Comparison of ENCODE assay signal across 8 cellular contexts in the genomic region with DNA sequence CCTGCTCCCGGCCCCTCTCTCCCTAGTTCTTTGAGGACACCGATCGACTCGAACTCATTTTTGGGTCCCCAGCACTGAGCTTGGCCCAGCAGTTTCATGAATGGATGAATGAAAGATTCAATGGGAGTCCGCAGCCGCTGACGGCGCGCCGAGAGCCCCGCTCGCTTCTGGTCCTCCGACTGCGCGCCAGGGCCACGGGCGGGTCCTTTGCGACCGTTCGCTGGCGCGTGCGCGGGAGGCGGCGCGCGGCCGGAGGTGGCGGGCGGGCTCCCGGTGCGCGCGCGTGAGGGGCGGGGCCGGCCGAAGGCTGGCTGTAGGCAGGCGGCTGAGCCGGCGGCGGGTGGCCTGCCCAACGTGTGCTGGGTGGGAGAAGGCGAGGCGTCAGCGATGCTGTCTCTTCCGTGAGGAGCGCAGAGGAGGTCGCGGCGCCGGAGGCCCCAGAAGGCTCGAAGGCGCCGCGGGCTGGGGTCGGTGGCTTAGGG. TPM values are rescaled to one million over a fixed set of nuclear protein-coding genes. Genes with fewer than 3 reads are reported as not detected.
DNase-seq lines count a peak whose midpoint lies in the region; ATAC-seq and TF ChIP-seq lines count a peak whose summit lies in the region.

MAST2 (plus strand) TSS at position 314 of the 482 bp plus-strand sequence. CDS start 284 bp downstream, outside the sequence.

- CTCF ChIA-PET in AG04450 (lab: Charles Lee), result interaction anchor here (0.7 kb wide), 1 partner anchor 44 kb away, joined by 8 read pairs; no protein-coding TSS in a partner anchor

- peak within 1 kb of the TSS; percentile 68 for H3K4me3 ChIP-seq in AG04450 (ENCODE audit: low read depth, low read length)

- peak; percentile 49 for DNase-seq in AG04450 (ENCODE audit: low read depth, low spot score)
- DNase-seq in NCI-H2227 (lab: John Stamatoyannopoulos, UW; ENCODE audit: unreplicated experiment), result peak; percentile 96
- peak; percentile 59 to 74 (median 70) for DNase-seq in activated CD4-positive, CD25-positive, alpha-beta regulatory T cell (lab: John Stamatoyannopoulos, UW)
- peak in 58 of 61 donors; percentile 6 to 87 (median 72) for DNase-seq in caudate nucleus (lab: John Stamatoyannopoulos, UW)
- peak; percentile 94 for DNase-seq in islet precursor cell
- DNase-seq in stimulated activated CD4-positive, alpha-beta T cell treated with anti-CD3 and anti-CD28 coated beads, Interleukin-12 subunit alpha, Interleukin-12 subunit beta, amount 100 ng/mL, for 24 hours (ENCODE audit: low read depth in 2 of 2), result peak; percentile 70 to 83

- peak within 1 kb of the TSS; percentile 88 for H3K27ac ChIP-seq in AG04450 (ENCODE audit: low read depth, low read length)
- H3K27ac ChIP-seq in caudate nucleus (ENCODE audit: low read depth, low read length), result peak within 1 kb of the TSS; percentile 46

- peak; percentile 88 for ATAC-seq in GM18909 (IDR thresholded peaks at IDR 0.05; ENCODE audit: poor library complexity, unreplicated experiment)
- peak; percentile 81 for ATAC-seq in HG03139 (IDR thresholded peaks at IDR 0.05; ENCODE audit: unreplicated experiment)

- TF ChIP-seq CTCF in AG04450 (IDR thresholded peaks at IDR 0.05; ENCODE audit: low read depth, low read length), result no peak

- H3K27me3 ChIP-seq in AG04450 (ENCODE audit: control insufficient read depth, insufficient read depth, low read length), result no peaks in the 10 kb centered on the region

- H3K9me3 ChIP-seq in AG04450 (ENCODE audit: control insufficient read depth, insufficient read depth, low read length), result no peaks in the 10 kb centered on the region

- POLR2A ChIA-PET in AG04450 (lab: Yijun Ruan, JAX), result interaction anchor here (1.4 kb wide), 1 partner anchor 117 kb away, joined by 6 read pairs; the partner anchor contains the start of gene GPBP1L1

RNA-seq across cellular contexts. Expression of gene MAST2, which starts in this region (rescaled TPM):
- 24.7 and 25.5 TPM in 2 replicates for polyA plus RNA-seq in AG04450 (2011; rRNA removed)
- polyA minus RNA-seq in AG04450 (2011; rRNA and poly(A)+ RNA removed), result 33.2 and 39.3 TPM in 2 replicates

Comparison
In these comparisons a context has a peak if more than half of its experiments do, and no peak if none do; other contexts are left out.
1. Peak in every context shown above with its lines: DNase-seq, ATAC-seq, H3K4me3 ChIP-seq and H3K27ac ChIP-seq.